15 cellular contexts compared by ENCODE assay signal in genomic region chr16:85151079-85151602, GRCh38. TPM values are rescaled to one million over a fixed set of nuclear protein-coding genes. Genes with fewer than 3 reads are reported as not detected.
A peak's percentile ranks its signal among the peaks of the same experiment; 100 is the strongest.
DNase-seq lines count a peak whose midpoint lies in the region; ATAC-seq, FAIRE-seq and TF ChIP-seq lines count a peak whose summit lies in the region.
"Had no signal": no experiment of that assay in that cellular context is flagged by ENCODE, and none has a peak within 500 bp of the region (broad histone marks: within the 10 kb centered on the region; RNA-seq: fewer than 3 reads in every experiment).

No MANE protein-coding gene starts in this region.

- H3K79me2 ChIP-seq in astrocyte (ENCODE audit: insufficient read depth, low read length), result no peaks in the 10 kb centered on the region

- peak overlapping the region in 1 of 2 experiments; percentile 93 for H3K14ac ChIP-seq in mesenchymal stem cell (ENCODE audit: low read length in 2 of 2)

- TF ChIP-seq CTCF in HFFc6 (IDR thresholded peaks at IDR 0.05) (no peak), astrocyte (IDR thresholded peaks at IDR 0.05; ENCODE audit: insufficient read depth, low read depth, low read length) (no peak), stomach (IDR thresholded peaks at IDR 0.05) (no peak)

- H2AK5ac ChIP-seq in mesenchymal stem cell (ENCODE audit: low read length, severe bottlenecking), result peak overlapping the region; percentile 5

- in situ Hi-C loops in ACHN (cut with HindIII; ENCODE audit: low pct_ligation_motif_present, low pct_unique_long_range_greater_than_20kb, low sequenced_read_pairs), result no loop called here

- H3K36me3 ChIP-seq in astrocyte (ENCODE audit: insufficient read depth, low read length) (no peaks in the 10 kb centered on the region), mesenchymal stem cell (ENCODE audit: control insufficient read depth in 1 of 2, insufficient read depth in 2 of 2, low read depth in 1 of 2, low read length in 2 of 2) (no peaks in the 10 kb centered on the region), stomach (no peaks in the 10 kb centered on the region)
- H3K36me3 ChIP-seq: upper lobe of left lung had no signal

- H3K27ac Mint-ChIP-seq in HFFc6 (peak overlapping the region; percentile 68), astrocyte (ENCODE audit: unreplicated experiment) (no peak overlapping the region)
- H3K27ac Mint-ChIP-seq: activated B cell treated with CpG ODN at 0.5 μM for 24 hours had no signal

- no peaks in the 10 kb centered on the region for H4K20me1 ChIP-seq in astrocyte (ENCODE audit: insufficient read depth, low read length)

- 83% methylated on average over 11 of the region's 11 CpGs for WGBS in mesenchymal stem cell
- 60 to 75% (median 72%) methylated on average over 9 to 11 of the region's 11 CpGs for WGBS in stomach, 5 donors

- H3K4me1 ChIP-seq in astrocyte (ENCODE audit: insufficient read depth, low read length), result peaks cover 24% of the 10 kb centered on the region
- peaks cover 21% of the 10 kb centered on the region for H3K4me1 ChIP-seq in mesenchymal stem cell (ENCODE audit: control insufficient read depth, insufficient read depth, low read depth, low read length)
- peaks cover 13 to 45% (median 28%) of the 10 kb centered on the region in 4 donors for H3K4me1 ChIP-seq in stomach

- H3K18ac ChIP-seq in mesenchymal stem cell (ENCODE audit: low read depth in 1 of 2, low read length in 2 of 2), result peak overlapping the region; percentile 15 to 86

- peak overlapping the region; percentile 78 for H2BK120ac ChIP-seq in mesenchymal stem cell (ENCODE audit: low read depth, low read length)

- H3K4me3 Mint-ChIP-seq in HFFc6, result peak overlapping the region; percentile 8; the same call in 1 of the 2 replicates
- H3K4me3 Mint-ChIP-seq in astrocyte (ENCODE audit: unreplicated experiment), result no peak overlapping the region
- H3K4me3 Mint-ChIP-seq: activated B cell treated with CpG ODN at 0.5 μM for 24 hours had no signal

- H3K27me3 Mint-ChIP-seq in HFFc6 (ENCODE audit: insufficient read depth), result peaks cover 4% of the 10 kb centered on the region; the same call in 1 of the 2 replicates
- peaks cover 19% of the 10 kb centered on the region for H3K27me3 Mint-ChIP-seq in astrocyte (ENCODE audit: low read depth, unreplicated experiment)
- H3K27me3 Mint-ChIP-seq: CD4-positive, alpha-beta memory T cell had no signal

- H3K23ac ChIP-seq in mesenchymal stem cell (ENCODE audit: low read length in 2 of 2), result peak overlapping the region in 1 of 2 experiments; percentile 85

- peak overlapping the region; percentile 93 for H4K91ac ChIP-seq in mesenchymal stem cell (ENCODE audit: low read length)

- H3K4ac ChIP-seq in mesenchymal stem cell (ENCODE audit: low read depth in 1 of 2, low read length in 2 of 2), result peak overlapping the region; percentile 49 to 90

- H3K9ac ChIP-seq in astrocyte (ENCODE audit: low read length) (peak overlapping the region; percentile 50), mesenchymal stem cell (ENCODE audit: low read length) (peak overlapping the region; percentile 43)

- no peak for FAIRE-seq in astrocyte (lab: Jason Lieb, UNC)
- FAIRE-seq: GM12891 had no signal

- H3K4me1 Mint-ChIP-seq in HFFc6 (ENCODE audit: low read depth), result peaks cover 47% of the 10 kb centered on the region
- peaks cover 10% of the 10 kb centered on the region for H3K4me1 Mint-ChIP-seq in astrocyte (ENCODE audit: low read depth, unreplicated experiment)
- H3K4me1 Mint-ChIP-seq: activated B cell treated with CpG ODN at 0.5 μM for 24 hours; CD4-positive, alpha-beta memory T cell had no signal

- H3K4me3 ChIP-seq in astrocyte (ENCODE audit: insufficient read depth, low read depth, low read length) (no peak overlapping the region), mesenchymal stem cell (ENCODE audit: insufficient read depth in 1 of 2, low read depth in 1 of 2, low read length in 2 of 2) (no peak overlapping the region), stomach (no peak overlapping the region)
- H3K4me3 ChIP-seq: lung, upper lobe of left lung had no signal

- intact Hi-C loops in stomach (cut with DNase I; ENCODE audit: low total_unique reads), result no loop called here

- peak overlapping the region; percentile 50 for H2BK15ac ChIP-seq in mesenchymal stem cell (ENCODE audit: low read depth, poor library complexity, severe bottlenecking)

- peak overlapping the region; percentile 75 for H3K4me2 ChIP-seq in astrocyte (ENCODE audit: low read length)
- H3K4me2 ChIP-seq in mesenchymal stem cell (ENCODE audit: low read length, poor library complexity, severe bottlenecking), result no peak overlapping the region

- H3K79me1 ChIP-seq in mesenchymal stem cell (replicated peaks; ENCODE audit: low read length, poor library complexity, severe bottlenecking), result no peaks in the 10 kb centered on the region

- no peak for DNase-seq in HFFc6
- no peak for DNase-seq in astrocyte (ENCODE audit: low read depth)
- no peak for DNase-seq in mesenchymal stem cell
- no peak for DNase-seq in stomach
- no peak for DNase-seq in NOMO-1 treated with dmso at 0.1 percent for 144 hours (lab: John Stamatoyannopoulos, UW; ENCODE audit: unreplicated experiment)
- no peak for DNase-seq in ACHN
- DNase-seq: activated B cell treated with CpG ODN at 0.5 μM for 24 hours; activated CD8-positive, alpha-beta memory T cell treated with anti-CD3 and anti-CD28 coated beads, Interleukin-2, amount 50 U/mL, for 4 hours; CD4-positive, alpha-beta memory T cell; stimulated activated CD4-positive, alpha-beta T cell treated with anti-CD3 and anti-CD28 coated beads, Interleukin-15, amount 100 ng/mL, for 24 hours had no signal

- H3K36me3 Mint-ChIP-seq in HFFc6 (ENCODE audit: low read depth) (no peaks in the 10 kb centered on the region), astrocyte (ENCODE audit: low read depth, unreplicated experiment) (no peaks in the 10 kb centered on the region)
- H3K36me3 Mint-ChIP-seq: CD4-positive, alpha-beta memory T cell had no signal

- peak overlapping the region; percentile 85 for H4K8ac ChIP-seq in mesenchymal stem cell (ENCODE audit: low read length)

- TF ChIP-seq EP300 in stomach (IDR thresholded peaks at IDR 0.05), result no peak

- H2BK5ac ChIP-seq in mesenchymal stem cell (ENCODE audit: low read depth, low read length, poor library complexity, severe bottlenecking), result no peak overlapping the region

- ATAC-seq in HG03521 (IDR thresholded peaks at IDR 0.05; ENCODE audit: unreplicated experiment) (no peak), GM21717 (IDR thresholded peaks at IDR 0.05; ENCODE audit: unreplicated experiment) (no peak)

- H3K9me3 Mint-ChIP-seq in HFFc6 (no peaks in the 10 kb centered on the region), astrocyte (ENCODE audit: unreplicated experiment) (no peaks in the 10 kb centered on the region)
- H3K9me3 Mint-ChIP-seq: activated B cell treated with CpG ODN at 0.5 μM for 24 hours; CD4-positive, alpha-beta memory T cell had no signal

- no peaks in the 10 kb centered on the region for H3K27me3 ChIP-seq in astrocyte (ENCODE audit: insufficient read depth, low read length)
- H3K27me3 ChIP-seq in mesenchymal stem cell (ENCODE audit: control insufficient read depth in 1 of 2, insufficient read depth in 1 of 2, low read length in 2 of 2), result no peaks in the 10 kb centered on the region
- no peaks in the 10 kb centered on the region for H3K27me3 ChIP-seq in stomach
- H3K27me3 ChIP-seq: upper lobe of left lung had no signal

- H2AFZ ChIP-seq in astrocyte (ENCODE audit: low read depth, low read length) (peak overlapping the region; percentile 49), mesenchymal stem cell (ENCODE audit: low read depth, low read length) (no peak overlapping the region)

- TF ChIP-seq POLR2A in stomach (IDR thresholded peaks at IDR 0.05), result no peak

- H2BK12ac ChIP-seq in mesenchymal stem cell (ENCODE audit: low read length in 2 of 2), result peak overlapping the region; percentile 6 to 98

- H3K9me3 ChIP-seq in astrocyte (ENCODE audit: insufficient read depth, low read depth, low read length) (no peaks in the 10 kb centered on the region), mesenchymal stem cell (ENCODE audit: control insufficient read depth, low read length) (no peaks in the 10 kb centered on the region), stomach (no peaks in the 10 kb centered on the region)
- H3K9me3 ChIP-seq: upper lobe of left lung had no signal

- no peak overlapping the region for H3K27ac ChIP-seq in astrocyte (ENCODE audit: low read depth, low read length)
- H3K27ac ChIP-seq in mesenchymal stem cell (ENCODE audit: low read length, poor library complexity, severe bottlenecking), result peak overlapping the region; percentile 17
- H3K27ac ChIP-seq in stomach, result peak overlapping the region in 4 of 5 donors; percentile 15 to 79 (median 46)

RNA-seq across cellular contexts. Expression of gene CIBAR2, which starts 38.9 kb away (rescaled TPM):
- not detected for total RNA-seq in HFFc6 (2021; fragmentation: NEBNext Ultra II Directional; extraction: Animal tissue kit (Norgen Biotek cat#: 25700))
- total RNA-seq in astrocyte, result not detected in 2 replicates
- polyA plus RNA-seq in mesenchymal stem cell (2013, experiment 1 of 2), result 0.03 TPM
- polyA plus RNA-seq in mesenchymal stem cell (2013, experiment 2 of 2), result 0.07 TPM
- total RNA-seq in stomach, result 10 to 100 TPM in 1 of 5 donors, not detected in 4; 54.0 TPM
- polyA plus RNA-seq in stomach, result 1 to 10 TPM in 1 of 3 donors, not detected in 2; 1.5 TPM
- total RNA-seq: activated B cell treated with CpG ODN at 0.5 μM for 24 hours; CD4-positive, alpha-beta memory T cell had no signal
- polyA plus RNA-seq: CD4-positive, alpha-beta memory T cell had no signal
